Comparison of ENCODE assay signal across 30 cellular contexts in the genomic region with DNA sequence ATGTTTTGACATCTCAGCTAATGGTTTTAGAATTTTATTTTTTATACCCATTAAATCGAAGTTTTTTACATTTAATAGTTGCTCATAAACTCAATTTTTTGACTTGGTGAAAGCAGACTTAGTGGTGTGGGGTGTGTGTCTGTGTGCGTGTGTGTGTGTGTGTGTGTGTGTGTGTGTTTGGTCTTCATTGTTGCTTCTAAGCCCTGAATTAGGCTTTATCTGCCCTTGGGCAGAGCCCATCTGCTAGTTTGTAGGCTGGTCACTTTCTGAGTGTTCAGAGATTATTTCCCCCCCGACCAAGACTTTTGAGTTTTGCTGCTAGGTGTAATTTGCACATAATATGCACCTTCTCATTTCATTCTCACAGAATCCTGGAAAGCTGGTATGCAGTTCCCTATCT.
"Had no signal": no experiment of that assay in that cellular context is flagged by ENCODE, and none has a peak within 500 bp of the region (broad histone marks: within the 10 kb centered on the region; RNA-seq: fewer than 3 reads in every experiment).

No MANE protein-coding gene starts in this region.

- H3K4me1 Mint-ChIP-seq: activated CD4-positive, alpha-beta T cell treated with anti-CD3 and anti-CD28 coated beads for 36 hours; activated CD4-positive, alpha-beta T cell treated with anti-CD3 and anti-CD28 coated beads, Interleukin-2, amount 10 ng/mL, durations not matched to agents 7 days and 5 days had no signal

- H3K9me3 Mint-ChIP-seq: activated CD4-positive, alpha-beta T cell treated with anti-CD3 and anti-CD28 coated beads, Interleukin-2, amount 10 ng/mL, durations not matched to agents 7 days and 5 days; activated naive CD4-positive, alpha-beta T cell treated with anti-CD3 and anti-CD28 coated beads for 36 hours; activated T-cell treated with anti-CD3 and anti-CD28 coated beads, Interleukin-2, amount 50 U/mL, for 4 hours; activated T-helper 1 cell treated with anti-CD3 and anti-CD28 coated beads, Interleukin-12 subunit alpha, Interleukin-12 subunit beta, Interleukin-2, Interleukin-4 antibody, amounts not matched to agents 30 ng/mL and 10 ng/mL and 1 ng/mL, durations not matched to agents 14 hours and 24 hours and 36 hours; WTC11 had no signal

- H3K4me3 Mint-ChIP-seq: activated CD4-positive, alpha-beta T cell treated with anti-CD3 and anti-CD28 coated beads for 36 hours; activated CD4-positive, alpha-beta T cell treated with anti-CD3 and anti-CD28 coated beads, Interleukin-2, amount 10 ng/mL, durations not matched to agents 7 days and 5 days; activated CD8-positive, alpha-beta T cell treated with anti-CD3 and anti-CD28 coated beads, Interleukin-2, amount 10 ng/mL, durations not matched to agents 7 days and 5 days; activated naive CD4-positive, alpha-beta T cell treated with anti-CD3 and anti-CD28 coated beads for 36 hours; activated T-cell treated with anti-CD3 and anti-CD28 coated beads, Interleukin-2, amount 50 U/mL, for 4 hours; activated T-helper 1 cell treated with anti-CD3 and anti-CD28 coated beads, Interleukin-12 subunit alpha, Interleukin-12 subunit beta, Interleukin-2, Interleukin-4 antibody, amounts not matched to agents 30 ng/mL and 10 ng/mL and 1 ng/mL, durations not matched to agents 14 hours and 24 hours and 36 hours; WTC11 had no signal

- ATAC-seq: activated CD4-positive, alpha-beta T cell treated with anti-CD3 and anti-CD28 coated beads for 36 hours; activated CD4-positive, CD25-positive, alpha-beta regulatory T cell treated with anti-CD3 and anti-CD28 coated beads, Interleukin-2, amount 50 U/mL, for 24 hours; activated CD8-positive, alpha-beta T cell treated with anti-CD3 and anti-CD28 coated beads, Interleukin-2, amount 10 ng/mL, durations not matched to agents 7 days and 5 days; activated naive CD4-positive, alpha-beta T cell treated with anti-CD3 and anti-CD28 coated beads, Interleukin-2, amount 50 U/mL, for 72 hours; activated T-cell treated with anti-CD3 and anti-CD28 coated beads, Interleukin-2, amount 50 U/mL, for 4 hours; body of pancreas; Right ventricle myocardium inferior had no signal

- DNase-seq: activated CD4-positive, alpha-beta T cell treated with anti-CD3 and anti-CD28 coated beads for 36 hours; activated CD4-positive, alpha-beta T cell treated with anti-CD3 and anti-CD28 coated beads, Interleukin-2, amount 10 ng/mL, durations not matched to agents 7 days and 5 days; activated CD4-positive, alpha-beta T cell treated with anti-CD3 and anti-CD28 coated beads, Interleukin-2, amount 50 U/mL, for 48 hours; activated CD8-positive, alpha-beta T cell treated with anti-CD3 and anti-CD28 coated beads, Interleukin-2, amount 10 ng/mL, durations not matched to agents 7 days and 5 days; activated gamma-delta T cell treated with Interleukin-2 at 50 U/mL for 16 hours; activated naive CD4-positive, alpha-beta T cell treated with anti-CD3 and anti-CD28 coated beads for 36 hours; activated T-cell treated with anti-CD3 and anti-CD28 coated beads, Interleukin-2, amount 50 U/mL, for 4 hours; adrenal gland; body of pancreas; MM.1S; NCI-H1092; NCI-H1436 treated with DMSO at 0.1 percent for 48 hours; NCI-H1694 treated with DMSO at 0.1 percent for 48 hours; NCI-H2029 treated with DMSO at 0.1 percent for 48 hours; NCI-H2107; NCI-H2171; NCI-H510A; NCI-H526; NCI-H748 treated with DMSO at 0.1 percent for 48 hours; PC-9; SIG-M5; SW 1271; T-helper 1 cell; T-helper 2 cell; T-helper 9 cell had no signal

- H3K36me3 Mint-ChIP-seq: WTC11 had no signal

- H3K27ac Mint-ChIP-seq: activated CD4-positive, alpha-beta T cell treated with anti-CD3 and anti-CD28 coated beads for 36 hours; activated CD4-positive, alpha-beta T cell treated with anti-CD3 and anti-CD28 coated beads, Interleukin-2, amount 10 ng/mL, durations not matched to agents 7 days and 5 days; activated CD8-positive, alpha-beta T cell treated with anti-CD3 and anti-CD28 coated beads, Interleukin-2, amount 10 ng/mL, durations not matched to agents 7 days and 5 days; activated naive CD4-positive, alpha-beta T cell treated with anti-CD3 and anti-CD28 coated beads for 36 hours; activated naive CD4-positive, alpha-beta T cell treated with anti-CD3 and anti-CD28 coated beads, Interleukin-2, amount 50 U/mL, for 72 hours; activated T-helper 1 cell treated with anti-CD3 and anti-CD28 coated beads, Interleukin-12 subunit alpha, Interleukin-12 subunit beta, Interleukin-2, Interleukin-4 antibody, amounts not matched to agents 30 ng/mL and 10 ng/mL and 1 ng/mL, durations not matched to agents 14 hours and 24 hours and 36 hours; WTC11 had no signal
